Comparison of ENCODE assay signal across 1 cellular context in the genomic region with DNA sequence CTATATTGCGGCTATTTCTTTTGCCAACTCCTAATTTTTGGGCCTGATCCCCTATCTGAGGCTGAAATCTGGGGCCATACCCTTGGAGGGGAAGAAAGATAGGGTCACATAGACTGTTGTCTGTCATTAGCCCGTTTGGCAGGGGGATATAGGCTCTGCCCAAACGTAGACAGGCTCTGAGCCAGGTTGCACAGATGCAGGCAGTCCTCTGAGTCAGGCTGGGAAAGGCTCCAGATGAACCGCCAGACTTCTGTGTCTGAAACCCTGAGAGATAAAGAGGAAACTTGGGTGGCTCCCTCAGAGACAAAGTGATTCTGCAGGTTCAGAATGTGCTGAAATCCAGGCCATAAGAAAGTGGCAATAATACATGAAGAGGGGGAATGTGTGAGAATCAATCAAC.
TF ChIP-seq lines count a peak whose summit lies in the region.

No MANE protein-coding gene starts in this region.

TF ChIP-seq in K562, 482 proteins besides CTCF, POLR2A, EP300 and RAD21 (continued from another document and continues in another):
- TF ChIP-seq BCLAF1 (IDR thresholded peaks at IDR 0.05; ENCODE audit: borderline replicate concordance in 1 of 2, control insufficient read depth in 1 of 2, low read depth in 2 of 2, low read length in 1 of 2): no peak
- TF ChIP-seq EWSR1 (IDR thresholded peaks at IDR 0.05; ENCODE audit: borderline replicate concordance, low read depth, partially characterized antibody): no peak
- peak; percentile 85 for TF ChIP-seq SMARCE1 (IDR thresholded peaks at IDR 0.05)
- TF ChIP-seq SIX5 (IDR thresholded peaks at IDR 0.05; ENCODE audit: borderline replicate concordance in 1 of 2, insufficient read depth in 1 of 2, low read depth in 1 of 2, low read length in 2 of 2): no peak
- no peak for TF ChIP-seq BRCA1 (IDR thresholded peaks at IDR 0.05)
- TF ChIP-seq BRCA1 (CRISPR knock-in tag; IDR thresholded peaks at IDR 0.05): no peak
- peak; percentile 28; the same call in 1 of the 2 replicates for TF ChIP-seq TOE1 (IDR thresholded peaks at IDR 0.05; ENCODE audit: borderline replicate concordance)
- TF ChIP-seq TOE1 (CRISPR knock-in tag; IDR thresholded peaks at IDR 0.05; ENCODE audit: borderline replicate concordance, low read depth): no peak
- no peak for TF ChIP-seq STAG1 (CRISPR knock-in tag; IDR thresholded peaks at IDR 0.05; ENCODE audit: borderline replicate concordance)
- TF ChIP-seq, protein P1, sequence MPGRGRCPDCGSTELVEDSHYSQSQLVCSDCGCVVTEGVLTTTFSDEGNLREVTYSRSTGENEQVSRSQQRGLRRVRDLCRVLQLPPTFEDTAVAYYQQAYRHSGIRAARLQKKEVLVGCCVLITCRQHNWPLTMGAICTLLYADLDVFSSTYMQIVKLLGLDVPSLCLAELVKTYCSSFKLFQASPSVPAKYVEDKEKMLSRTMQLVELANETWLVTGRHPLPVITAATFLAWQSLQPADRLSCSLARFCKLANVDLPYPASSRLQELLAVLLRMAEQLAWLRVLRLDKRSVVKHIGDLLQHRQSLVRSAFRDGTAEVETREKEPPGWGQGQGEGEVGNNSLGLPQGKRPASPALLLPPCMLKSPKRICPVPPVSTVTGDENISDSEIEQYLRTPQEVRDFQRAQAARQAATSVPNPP (IDR thresholded peaks at IDR 0.05; ENCODE audit: borderline replicate concordance, insufficient read depth, insufficient read length): no peak
- peak; percentile 71 for TF ChIP-seq PML (IDR thresholded peaks at IDR 0.05; ENCODE audit: low read length)
- TF ChIP-seq VEZF1 (CRISPR knock-in tag; IDR thresholded peaks at IDR 0.05): no peak
- TF ChIP-seq NR2F6 (CRISPR knock-in tag; IDR thresholded peaks at IDR 0.05): no peak
- TF ChIP-seq ZKSCAN3 (CRISPR knock-in tag; IDR thresholded peaks at IDR 0.05): no peak
- no peak for TF ChIP-seq CCAR2 (IDR thresholded peaks at IDR 0.05; ENCODE audit: low read depth, low read length)
- TF ChIP-seq NBN (IDR thresholded peaks at IDR 0.05; ENCODE audit: low read depth): peak; percentile 33; the same call in 1 of the 2 replicates
- TF ChIP-seq TCF7 (IDR thresholded peaks at IDR 0.05; ENCODE audit: borderline replicate concordance): no peak
- TF ChIP-seq, protein P2, sequence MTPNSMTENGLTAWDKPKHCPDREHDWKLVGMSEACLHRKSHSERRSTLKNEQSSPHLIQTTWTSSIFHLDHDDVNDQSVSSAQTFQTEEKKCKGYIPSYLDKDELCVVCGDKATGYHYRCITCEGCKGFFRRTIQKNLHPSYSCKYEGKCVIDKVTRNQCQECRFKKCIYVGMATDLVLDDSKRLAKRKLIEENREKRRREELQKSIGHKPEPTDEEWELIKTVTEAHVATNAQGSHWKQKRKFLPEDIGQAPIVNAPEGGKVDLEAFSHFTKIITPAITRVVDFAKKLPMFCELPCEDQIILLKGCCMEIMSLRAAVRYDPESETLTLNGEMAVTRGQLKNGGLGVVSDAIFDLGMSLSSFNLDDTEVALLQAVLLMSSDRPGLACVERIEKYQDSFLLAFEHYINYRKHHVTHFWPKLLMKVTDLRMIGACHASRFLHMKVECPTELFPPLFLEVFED (CRISPR knock-in tag; conservative IDR thresholded peaks at IDR 0.05): no peak
- no peak for TF ChIP-seq SRSF9 (IDR thresholded peaks at IDR 0.05; ENCODE audit: borderline replicate concordance, low read depth, low read length)
- TF ChIP-seq CHD1 (IDR thresholded peaks at IDR 0.05; ENCODE audit: low read length): no peak
- no peak for TF ChIP-seq RHOXF2B (CRISPR knock-in tag; conservative IDR thresholded peaks at IDR 0.05)
- TF ChIP-seq PRMT5 (CRISPR knock-in tag; IDR thresholded peaks at IDR 0.05): no peak
- no peak for TF ChIP-seq ZBTB17 (CRISPR knock-in tag; IDR thresholded peaks at IDR 0.05)
- peak; percentile 69 for TF ChIP-seq SMAD4 (CRISPR knock-in tag; conservative IDR thresholded peaks at IDR 0.05)
- no peak for TF ChIP-seq HMGXB4 (CRISPR knock-in tag; IDR thresholded peaks at IDR 0.05)
- no peak for TF ChIP-seq CREB3L1 (IDR thresholded peaks at IDR 0.05; ENCODE audit: borderline replicate concordance, low read depth)
- TF ChIP-seq HNRNPLL (IDR thresholded peaks at IDR 0.05; ENCODE audit: low read depth, low read length, poor library complexity, severe bottlenecking): no peak
- TF ChIP-seq CHD2 (IDR thresholded peaks at IDR 0.05; ENCODE audit: low read depth, low read length): no peak
- no peak for TF ChIP-seq ATF1 (CRISPR knock-in tag; IDR thresholded peaks at IDR 0.05)
- no peak for TF ChIP-seq ATF1 (tag; IDR thresholded peaks at IDR 0.05)
- no peak for TF ChIP-seq ZNF584 (CRISPR knock-in tag; IDR thresholded peaks at IDR 0.05; ENCODE audit: low read depth)
- no peak for TF ChIP-seq POU5F1 (IDR thresholded peaks at IDR 0.05; ENCODE audit: borderline replicate concordance, low read depth, low read length, partially characterized antibody)
- TF ChIP-seq TARDBP (IDR thresholded peaks at IDR 0.05): no peak
- TF ChIP-seq ETS1 (conservative IDR thresholded peaks at IDR 0.05; ENCODE audit: control insufficient read depth, low read depth, low read length): no peak
- no peak for TF ChIP-seq MECOM (CRISPR knock-in tag; IDR thresholded peaks at IDR 0.05)
- TF ChIP-seq CREB3 (tag; conservative IDR thresholded peaks at IDR 0.05; ENCODE audit: low read depth): no peak; the same call in 1 of the 2 replicates
- TF ChIP-seq PHB (CRISPR knock-in tag; IDR thresholded peaks at IDR 0.05): no peak
- TF ChIP-seq RBM34 (IDR thresholded peaks at IDR 0.05; ENCODE audit: borderline replicate concordance, insufficient read depth, low read length): no peak
- no peak for TF ChIP-seq SRSF7 (optimal IDR thresholded peaks at IDR 0.05; ENCODE audit: low read depth, low read length)
- TF ChIP-seq HMGN3 (IDR thresholded peaks at IDR 0.05; ENCODE audit: borderline replicate concordance, extremely low read depth, insufficient read length, low read depth, low read length): no peak
- TF ChIP-seq TCF3 (CRISPR knock-in tag; IDR thresholded peaks at IDR 0.05): peak; percentile 81
- no peak for TF ChIP-seq FOXK2 (conservative IDR thresholded peaks at IDR 0.05 in 1 of 2, IDR thresholded peaks at IDR 0.05 in 1 of 2; ENCODE audit: low read depth in 2 of 2)
- TF ChIP-seq, protein P3, sequence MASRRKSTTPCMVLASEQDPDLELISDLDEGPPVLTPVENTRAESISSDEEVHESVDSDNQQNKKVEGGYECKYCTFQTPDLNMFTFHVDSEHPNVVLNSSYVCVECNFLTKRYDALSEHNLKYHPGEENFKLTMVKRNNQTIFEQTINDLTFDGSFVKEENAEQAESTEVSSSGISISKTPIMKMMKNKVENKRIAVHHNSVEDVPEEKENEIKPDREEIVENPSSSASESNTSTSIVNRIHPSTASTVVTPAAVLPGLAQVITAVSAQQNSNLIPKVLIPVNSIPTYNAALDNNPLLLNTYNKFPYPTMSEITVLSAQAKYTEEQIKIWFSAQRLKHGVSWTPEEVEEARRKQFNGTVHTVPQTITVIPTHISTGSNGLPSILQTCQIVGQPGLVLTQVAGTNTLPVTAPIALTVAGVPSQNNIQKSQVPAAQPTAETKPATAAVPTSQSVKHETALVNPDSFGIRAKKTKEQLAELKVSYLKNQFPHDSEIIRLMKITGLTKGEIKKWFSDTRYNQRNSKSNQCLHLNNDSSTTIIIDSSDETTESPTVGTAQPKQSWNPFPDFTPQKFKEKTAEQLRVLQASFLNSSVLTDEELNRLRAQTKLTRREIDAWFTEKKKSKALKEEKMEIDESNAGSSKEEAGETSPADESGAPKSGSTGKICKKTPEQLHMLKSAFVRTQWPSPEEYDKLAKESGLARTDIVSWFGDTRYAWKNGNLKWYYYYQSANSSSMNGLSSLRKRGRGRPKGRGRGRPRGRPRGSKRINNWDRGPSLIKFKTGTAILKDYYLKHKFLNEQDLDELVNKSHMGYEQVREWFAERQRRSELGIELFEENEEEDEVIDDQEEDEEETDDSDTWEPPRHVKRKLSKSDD (conservative IDR thresholded peaks at IDR 0.05; ENCODE audit: low read length): no peak
- no peak for TF ChIP-seq POLR2AphosphoS2 (IDR thresholded peaks at IDR 0.05; ENCODE audit: low read length)
- TF ChIP-seq, protein P4, sequence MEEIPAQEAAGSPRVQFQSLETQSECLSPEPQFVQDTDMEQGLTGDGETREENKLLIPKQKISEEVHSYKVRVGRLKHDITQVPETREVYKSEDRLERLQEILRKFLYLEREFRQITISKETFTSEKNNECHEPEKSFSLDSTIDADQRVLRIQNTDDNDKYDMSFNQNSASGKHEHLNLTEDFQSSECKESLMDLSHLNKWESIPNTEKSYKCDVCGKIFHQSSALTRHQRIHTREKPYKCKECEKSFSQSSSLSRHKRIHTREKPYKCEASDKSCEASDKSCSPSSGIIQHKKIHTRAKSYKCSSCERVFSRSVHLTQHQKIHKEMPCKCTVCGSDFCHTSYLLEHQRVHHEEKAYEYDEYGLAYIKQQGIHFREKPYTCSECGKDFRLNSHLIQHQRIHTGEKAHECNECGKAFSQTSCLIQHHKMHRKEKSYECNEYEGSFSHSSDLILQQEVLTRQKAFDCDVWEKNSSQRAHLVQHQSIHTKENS (CRISPR knock-in tag; IDR thresholded peaks at IDR 0.05): no peak
- TF ChIP-seq NFYB (IDR thresholded peaks at IDR 0.05; ENCODE audit: extremely low read depth, insufficient read length): no peak
- no peak for TF ChIP-seq TGIF2 (CRISPR knock-in tag; IDR thresholded peaks at IDR 0.05)
- TF ChIP-seq CBX2 (IDR thresholded peaks at IDR 0.05; ENCODE audit: insufficient read depth, low read length, poor library complexity, severe bottlenecking): no peak
